In the genomic region with DNA sequence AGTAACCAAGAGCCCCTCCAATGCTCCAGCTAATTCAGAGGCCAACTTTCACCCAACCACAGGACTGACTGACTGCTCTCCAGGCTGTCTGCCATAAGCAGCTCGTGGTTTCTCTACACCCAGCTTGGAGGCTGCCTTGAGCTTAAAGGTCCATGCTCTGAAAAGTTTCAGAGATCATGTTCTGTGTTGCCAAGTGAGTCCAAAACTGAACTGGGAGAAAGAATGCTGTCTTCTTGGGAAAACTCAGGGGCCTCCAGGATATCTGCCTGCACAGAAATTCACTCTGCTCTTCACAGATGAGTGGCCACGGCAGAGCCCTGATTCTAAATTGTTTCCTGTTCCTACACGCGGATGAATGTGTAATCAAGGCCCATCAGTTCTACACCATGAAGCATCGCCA, we compare ENCODE assay signal across 8 cellular contexts. TPM values are rescaled to one million over a fixed set of nuclear protein-coding genes. Genes with fewer than 3 reads are reported as not detected.
DNase-seq lines count a peak whose midpoint lies in the region; ATAC-seq, FAIRE-seq and TF ChIP-seq lines count a peak whose summit lies in the region.

No MANE protein-coding gene starts in this region.

- H3K4me3 ChIP-seq in smooth muscle cell: no peak overlapping the region
- H3K4me3 ChIP-seq in H7 (ENCODE audit: insufficient read depth, low read depth, low read length): no peak overlapping the region

- peak overlapping the region; percentile 13 for H3K4me2 ChIP-seq in smooth muscle cell

- H3K36me3 Mint-ChIP-seq in T-cell: peaks cover 16% of the 10 kb centered on the region

- TF ChIP-seq CTCF in smooth muscle cell (IDR thresholded peaks at IDR 0.05; ENCODE audit: borderline replicate concordance, insufficient read depth, poor library complexity, severe bottlenecking): no peak

- H3K27me3 ChIP-seq in smooth muscle cell (ENCODE audit: low read depth): no peaks in the 10 kb centered on the region
- no peaks in the 10 kb centered on the region for H3K27me3 ChIP-seq in H7 (ENCODE audit: control insufficient read depth, insufficient read depth, low read length)

- H3K36me3 ChIP-seq in smooth muscle cell (ENCODE audit: low read depth): no peaks in the 10 kb centered on the region
- H3K36me3 ChIP-seq in H7 (replicated peaks; ENCODE audit: control insufficient read depth, insufficient read depth, low read length): no peaks in the 10 kb centered on the region; the same call in 1 of the 2 replicates

- no peak overlapping the region for H2AFZ ChIP-seq in smooth muscle cell (ENCODE audit: low read depth)

- H3K4me1 Mint-ChIP-seq in T-cell: peaks cover 88 to 95% (median 90%) of the 10 kb centered on the region in 3 donors

- H3K27ac ChIP-seq in smooth muscle cell (ENCODE audit: low read depth): no peak overlapping the region

- 66% methylated on average over 5 of the region's 5 CpGs for WGBS in smooth muscle cell (ENCODE audit: low lambda C conversion rate)

- peak overlapping the region; percentile 95 for H3K27ac Mint-ChIP-seq in T-cell

- H3K9me3 ChIP-seq in smooth muscle cell (replicated peaks; ENCODE audit: low read depth): no peaks in the 10 kb centered on the region

- H3K9ac ChIP-seq in smooth muscle cell (ENCODE audit: low read depth): no peak overlapping the region

- H3F3A ChIP-seq in smooth muscle cell (ENCODE audit: low read depth): peaks cover 3% of the 10 kb centered on the region

- H4K20me1 ChIP-seq in smooth muscle cell (ENCODE audit: low read depth): peaks cover 46% of the 10 kb centered on the region

- intact Hi-C loops in Right ventricle myocardium superior (cut with DNase I): no loop called here

- H3K9me3 Mint-ChIP-seq in T-cell: no peaks in the 10 kb centered on the region

- H3K27me3 Mint-ChIP-seq in T-cell: no peaks in the 10 kb centered on the region

- peaks cover 44% of the 10 kb centered on the region for H3K79me2 ChIP-seq in smooth muscle cell (ENCODE audit: low read depth)

- CTCF ChIA-PET in T-cell (lab: Charles Lee): interaction anchor here (1.0 to 11.8 kb wide), 9 partner anchors 10 to 100 kb away, joined by 3 to 197 read pairs (median 4); no protein-coding TSS in a partner anchor

- DNase-seq in GM19239 (ENCODE audit: insufficient read length, low spot score): no peak
- DNase-seq in T-cell: no peak
- DNase-seq in Right ventricle myocardium superior: no peak
- no peak for DNase-seq in smooth muscle cell (lab: John Stamatoyannopoulos, UW; ENCODE audit: unreplicated experiment)
- DNase-seq in SW 1271 (lab: John Stamatoyannopoulos, UW): no peak
- DNase-seq in H7: no peak
- DNase-seq in NCI-H2081 treated with DMSO at 0.1 percent for 48 hours (lab: John Stamatoyannopoulos, UW): no peak
- DNase-seq in EL: no peak

- POLR2A ChIA-PET in T-cell (lab: Charles Lee): interaction anchor here (0.6 to 1.5 kb wide), 5 partner anchors 11 to 24 kb away, joined by 3 to 4 read pairs (median 3); no protein-coding TSS in a partner anchor

- H3K4me3 Mint-ChIP-seq in T-cell: peak overlapping the region; percentile 62 to 84 (median 72)

- ATAC-seq in T-cell (replicated peaks in 1 of 4): peak in 1 of 4 experiments; percentile 17
- peak; percentile 49 for ATAC-seq in Right ventricle myocardium superior (ENCODE audit: poor library complexity)

- peak; percentile 86 for FAIRE-seq in GM19239 (lab: Jason Lieb, UNC)

- H3K4me1 ChIP-seq in smooth muscle cell (ENCODE audit: low read depth): peaks cover 7% of the 10 kb centered on the region

RNA-seq across cellular contexts. Expression of a gene that starts 51.1 kb away (rescaled TPM):
- total RNA-seq in T-cell: 100 to 1,000 TPM in 1 of 5 donors, 10 to 100 TPM in 4; 78.9 to 107 (median 88.8) TPM
- total RNA-seq in Right ventricle myocardium superior: 10.4 TPM
- total RNA-seq in smooth muscle cell: 17.9 and 20.0 TPM in 2 replicates
- polyA plus RNA-seq in smooth muscle cell: 12.4 and 15.4 TPM in 2 replicates
- total RNA-seq in H7 (2014; rRNA removed; shearing (Covaris generic)): 10.8 and 11.8 TPM in 2 replicates
